36 cellular contexts compared by ENCODE assay signal in genomic region chr7:71363627-71364026, GRCh38.
"Had no signal": no experiment of that assay in that cellular context is flagged by ENCODE, and none has a peak within 500 bp of the region (broad histone marks: within the 10 kb centered on the region; RNA-seq: fewer than 3 reads in every experiment).

No MANE protein-coding gene starts in this region.

- H3K36me3 ChIP-seq: ascending aorta, brain microvascular endothelial cell, breast epithelium had no signal

- H3K27me3 Mint-ChIP-seq: activated CD4-positive, alpha-beta memory T cell treated with anti-CD3 and anti-CD28 coated beads, Interleukin-2, amount 10 ng/mL, durations not matched to agents 7 days and 5 days; activated CD4-positive, alpha-beta T cell treated with anti-CD3 and anti-CD28 coated beads for 36 hours; activated CD4-positive, alpha-beta T cell treated with anti-CD3 and anti-CD28 coated beads, Interleukin-2, amount 10 ng/mL, durations not matched to agents 7 days and 5 days; activated CD8-positive, alpha-beta memory T cell treated with anti-CD3 and anti-CD28 coated beads, Interleukin-2, amount 10 ng/mL, durations not matched to agents 7 days and 5 days; activated naive CD4-positive, alpha-beta T cell treated with anti-CD3 and anti-CD28 coated beads, Interleukin-2, amount 10 ng/mL, durations not matched to agents 7 days and 5 days; activated naive CD4-positive, alpha-beta T cell treated with anti-CD3 and anti-CD28 coated beads, Interleukin-2, amount 50 U/mL, for 24 hours; activated naive CD8-positive, alpha-beta T cell; activated naive CD8-positive, alpha-beta T cell treated with anti-CD3 and anti-CD28 coated beads, Interleukin-2, amount 10 ng/mL, durations not matched to agents 7 days and 5 days; activated naive CD8-positive, alpha-beta T cell treated with anti-CD3 and anti-CD28 coated beads, Interleukin-2, amount 50 U/mL, for 24 hours; activated T-cell treated with anti-CD3 and anti-CD28 coated beads, Interleukin-2, amount 50 U/mL, for 24 hours had no signal

- ATAC-seq: activated CD4-positive, alpha-beta T cell treated with anti-CD3 and anti-CD28 coated beads for 36 hours; activated CD4-positive, CD25-positive, alpha-beta regulatory T cell treated with anti-CD3 and anti-CD28 coated beads, Interleukin-2, amount 50 U/mL, for 24 hours; activated CD8-positive, alpha-beta memory T cell treated with anti-CD3 and anti-CD28 coated beads, Interleukin-2, amount 10 ng/mL, durations not matched to agents 7 days and 5 days; activated CD8-positive, alpha-beta T cell treated with anti-CD3 and anti-CD28 coated beads, Interleukin-2, amount 10 ng/mL, durations not matched to agents 7 days and 5 days; activated naive CD8-positive, alpha-beta T cell treated with anti-CD3 and anti-CD28 coated beads, Interleukin-2, amount 50 U/mL, for 24 hours had no signal

- DNase-seq: activated CD4-positive, alpha-beta memory T cell treated with anti-CD3 and anti-CD28 coated beads, Interleukin-2, amount 10 ng/mL, durations not matched to agents 7 days and 5 days; activated CD4-positive, alpha-beta T cell treated with anti-CD3 and anti-CD28 coated beads for 1 hour; activated CD4-positive, alpha-beta T cell treated with anti-CD3 and anti-CD28 coated beads for 36 hours; activated CD4-positive, alpha-beta T cell treated with anti-CD3 and anti-CD28 coated beads for 48 hours; activated CD4-positive, alpha-beta T cell treated with anti-CD3 and anti-CD28 coated beads, Interleukin-2, amount 10 ng/mL, durations not matched to agents 7 days and 5 days; activated CD4-positive, alpha-beta T cell treated with anti-CD3 and anti-CD28 coated beads, Interleukin-2, amount 50 U/mL, for 48 hours; activated CD4-positive, CD25-positive, alpha-beta regulatory T cell; activated CD8-positive, alpha-beta memory T cell treated with anti-CD3 and anti-CD28 coated beads for 24 hours; activated CD8-positive, alpha-beta memory T cell treated with anti-CD3 and anti-CD28 coated beads, Interleukin-2, amount 10 ng/mL, durations not matched to agents 7 days and 5 days; activated CD8-positive, alpha-beta memory T cell treated with anti-CD3 and anti-CD28 coated beads, Interleukin-2, amount 50 U/mL, for 48 hours; activated CD8-positive, alpha-beta T cell treated with anti-CD3 and anti-CD28 coated beads, Interleukin-2, amount 10 ng/mL, durations not matched to agents 7 days and 5 days; activated effector memory CD4-positive, alpha-beta T cell treated with Interleukin-2 at 50 U/mL for 16 hours; activated gamma-delta T cell; activated naive CD4-positive, alpha-beta T cell treated with anti-CD3 and anti-CD28 coated beads, Interleukin-2, amount 10 ng/mL, durations not matched to agents 7 days and 5 days; activated naive CD4-positive, alpha-beta T cell treated with Interleukin-2 at 50 U/mL for 16 hours; activated naive CD8-positive, alpha-beta T cell treated with anti-CD3 and anti-CD28 coated beads, Interleukin-2, amount 10 ng/mL, durations not matched to agents 7 days and 5 days; activated naive CD8-positive, alpha-beta T cell treated with anti-CD3 and anti-CD28 coated beads, Interleukin-2, amount 50 U/mL, for 24 hours; activated T-cell treated with anti-CD3 and anti-CD28 coated beads, Interleukin-2, amount 50 U/mL, for 24 hours; activated T-cell treated with anti-CD3 and anti-CD28 coated beads, Interleukin-2, amount 50 U/mL, for 48 hours; amygdala; anterior cingulate cortex; brain microvascular endothelial cell; central memory CD4-positive, alpha-beta T cell; T-helper 2 cell; T-helper 9 cell had no signal

- H3K36me3 Mint-ChIP-seq: activated CD8-positive, alpha-beta memory T cell treated with anti-CD3 and anti-CD28 coated beads, Interleukin-2, amount 10 ng/mL, durations not matched to agents 7 days and 5 days; activated naive CD4-positive, alpha-beta T cell treated with anti-CD3 and anti-CD28 coated beads, Interleukin-2, amount 10 ng/mL, durations not matched to agents 7 days and 5 days; activated naive CD4-positive, alpha-beta T cell treated with anti-CD3 and anti-CD28 coated beads, Interleukin-2, amount 50 U/mL, for 24 hours; activated naive CD8-positive, alpha-beta T cell treated with anti-CD3 and anti-CD28 coated beads, Interleukin-2, amount 10 ng/mL, durations not matched to agents 7 days and 5 days had no signal

- H3K27me3 ChIP-seq: ascending aorta, brain microvascular endothelial cell, breast epithelium had no signal

- H3K4me3 ChIP-seq: ascending aorta, breast epithelium had no signal

- H3K4me1 Mint-ChIP-seq: activated CD4-positive, alpha-beta memory T cell treated with anti-CD3 and anti-CD28 coated beads, Interleukin-2, amount 10 ng/mL, durations not matched to agents 7 days and 5 days; activated CD4-positive, alpha-beta T cell treated with anti-CD3 and anti-CD28 coated beads for 36 hours; activated CD4-positive, alpha-beta T cell treated with anti-CD3 and anti-CD28 coated beads, Interleukin-2, amount 10 ng/mL, durations not matched to agents 7 days and 5 days; activated CD8-positive, alpha-beta memory T cell treated with anti-CD3 and anti-CD28 coated beads, Interleukin-2, amount 10 ng/mL, durations not matched to agents 7 days and 5 days; activated naive CD4-positive, alpha-beta T cell treated with anti-CD3 and anti-CD28 coated beads, Interleukin-2, amount 10 ng/mL, durations not matched to agents 7 days and 5 days; activated naive CD4-positive, alpha-beta T cell treated with anti-CD3 and anti-CD28 coated beads, Interleukin-2, amount 50 U/mL, for 24 hours; activated naive CD8-positive, alpha-beta T cell treated with anti-CD3 and anti-CD28 coated beads, Interleukin-2, amount 10 ng/mL, durations not matched to agents 7 days and 5 days; activated naive CD8-positive, alpha-beta T cell treated with anti-CD3 and anti-CD28 coated beads, Interleukin-2, amount 50 U/mL, for 24 hours had no signal

- H3K4me3 Mint-ChIP-seq: activated CD4-positive, alpha-beta memory T cell treated with anti-CD3 and anti-CD28 coated beads, Interleukin-2, amount 10 ng/mL, durations not matched to agents 7 days and 5 days; activated CD4-positive, alpha-beta T cell treated with anti-CD3 and anti-CD28 coated beads for 36 hours; activated CD4-positive, alpha-beta T cell treated with anti-CD3 and anti-CD28 coated beads, Interleukin-2, amount 10 ng/mL, durations not matched to agents 7 days and 5 days; activated CD8-positive, alpha-beta memory T cell treated with anti-CD3 and anti-CD28 coated beads, Interleukin-2, amount 10 ng/mL, durations not matched to agents 7 days and 5 days; activated CD8-positive, alpha-beta T cell treated with anti-CD3 and anti-CD28 coated beads, Interleukin-2, amount 10 ng/mL, durations not matched to agents 7 days and 5 days; activated naive CD4-positive, alpha-beta T cell treated with anti-CD3 and anti-CD28 coated beads, Interleukin-2, amount 10 ng/mL, durations not matched to agents 7 days and 5 days; activated naive CD4-positive, alpha-beta T cell treated with anti-CD3 and anti-CD28 coated beads, Interleukin-2, amount 50 U/mL, for 24 hours; activated naive CD8-positive, alpha-beta T cell; activated naive CD8-positive, alpha-beta T cell treated with anti-CD3 and anti-CD28 coated beads, Interleukin-2, amount 10 ng/mL, durations not matched to agents 7 days and 5 days; activated naive CD8-positive, alpha-beta T cell treated with anti-CD3 and anti-CD28 coated beads, Interleukin-2, amount 50 U/mL, for 24 hours; activated T-cell treated with anti-CD3 and anti-CD28 coated beads, Interleukin-2, amount 50 U/mL, for 24 hours; T-helper 1 cell treated with Interleukin-12 subunit alpha and Interleukin-12 subunit beta and Interleukin-4 antibody, amounts not matched to agents 30 μg/mL and 1 μg/mL, for 36 hours; T-helper 2 cell treated with Interferon-gamma antibody and Interleukin-4, amounts not matched to agents 5 μg/mL and 100 μg/mL, for 36 hours had no signal

- H3K9me3 ChIP-seq: ascending aorta had no signal

- H3K27ac Mint-ChIP-seq: activated CD4-positive, alpha-beta memory T cell treated with anti-CD3 and anti-CD28 coated beads, Interleukin-2, amount 10 ng/mL, durations not matched to agents 7 days and 5 days; activated CD4-positive, alpha-beta T cell treated with anti-CD3 and anti-CD28 coated beads for 36 hours; activated CD4-positive, alpha-beta T cell treated with anti-CD3 and anti-CD28 coated beads, Interleukin-2, amount 10 ng/mL, durations not matched to agents 7 days and 5 days; activated CD8-positive, alpha-beta memory T cell treated with anti-CD3 and anti-CD28 coated beads, Interleukin-2, amount 10 ng/mL, durations not matched to agents 7 days and 5 days; activated CD8-positive, alpha-beta T cell treated with anti-CD3 and anti-CD28 coated beads, Interleukin-2, amount 10 ng/mL, durations not matched to agents 7 days and 5 days; activated naive CD4-positive, alpha-beta T cell treated with anti-CD3 and anti-CD28 coated beads, Interleukin-2, amount 10 ng/mL, durations not matched to agents 7 days and 5 days; activated naive CD4-positive, alpha-beta T cell treated with anti-CD3 and anti-CD28 coated beads, Interleukin-2, amount 50 U/mL, for 24 hours; activated naive CD8-positive, alpha-beta T cell; activated naive CD8-positive, alpha-beta T cell treated with anti-CD3 and anti-CD28 coated beads, Interleukin-2, amount 10 ng/mL, durations not matched to agents 7 days and 5 days; activated naive CD8-positive, alpha-beta T cell treated with anti-CD3 and anti-CD28 coated beads, Interleukin-2, amount 50 U/mL, for 24 hours; activated T-cell treated with anti-CD3 and anti-CD28 coated beads, Interleukin-2, amount 50 U/mL, for 24 hours; activated T-helper 2 cell treated with anti-CD3 and anti-CD28 coated beads, Interferon-gamma antibody, Interleukin-2, Interleukin-4, amounts not matched to agents 10 μg/mL and 5 μg/mL and 100 μg/mL, durations not matched to agents 14 hours and 24 hours and 36 hours; T-helper 1 cell treated with Interleukin-12 subunit alpha and Interleukin-12 subunit beta and Interleukin-4 antibody, amounts not matched to agents 30 μg/mL and 1 μg/mL, for 36 hours; T-helper 2 cell treated with Interferon-gamma antibody and Interleukin-4, amounts not matched to agents 5 μg/mL and 100 μg/mL, for 36 hours had no signal

- H3K4me1 ChIP-seq: ascending aorta, breast epithelium had no signal

- H3K27ac ChIP-seq: ascending aorta, brain microvascular endothelial cell, breast epithelium, VCaP had no signal

- FAIRE-seq: colon, TTC549 had no signal
